8 cellular contexts compared by ENCODE assay signal in genomic region chr14:38721822-38722431, GRCh38.
DNase-seq lines count a peak whose midpoint lies in the region; ATAC-seq and TF ChIP-seq lines count a peak whose summit lies in the region.

No MANE protein-coding gene starts in this region.

- H3K4me3 ChIP-seq in ascending aorta = no peak overlapping the region

- ATAC-seq in GM18867 (IDR thresholded peaks at IDR 0.05; ENCODE audit: unreplicated experiment) (peak; percentile 96), HG03060 (IDR thresholded peaks at IDR 0.05; ENCODE audit: low read depth, unreplicated experiment) (peak; percentile 70)

- TF ChIP-seq CTCF in ascending aorta (IDR thresholded peaks at IDR 0.05) = peak; percentile 47 to 74 (median 60)

- no peaks in the 10 kb centered on the region for H3K36me3 ChIP-seq in ascending aorta

- H3K27ac ChIP-seq in ascending aorta = no peak overlapping the region

- no peaks in the 10 kb centered on the region for H3K4me1 ChIP-seq in ascending aorta

- DNase-seq in D341Med (ENCODE audit: low spot score) (peak; percentile 66), NCI-H226 (peak; percentile 10), ascending aorta (ENCODE audit: low spot score in 2 of 2) (peak in 1 of 2 donors; percentile 77), hippocampal formation (lab: John Stamatoyannopoulos, UW) (peak; percentile 66 to 70), smooth muscle cell of the brain vasculature (ENCODE audit: low read depth, low spot score) (peak; percentile 44), activated gamma-delta T cell treated with Interleukin-2 at 50 U/mL for 16 hours (no peak)

- no peaks in the 10 kb centered on the region for H3K9me3 ChIP-seq in ascending aorta

- H3K27me3 ChIP-seq in ascending aorta = no peaks in the 10 kb centered on the region

- intact Hi-C loops in ascending aorta (cut with DNase I) = loop anchor here (1.0 kb wide), 1 partner anchor 145 kb away; no protein-coding TSS in a partner anchor
